ENCODE assay signal across 8 cellular contexts in the genomic region with DNA sequence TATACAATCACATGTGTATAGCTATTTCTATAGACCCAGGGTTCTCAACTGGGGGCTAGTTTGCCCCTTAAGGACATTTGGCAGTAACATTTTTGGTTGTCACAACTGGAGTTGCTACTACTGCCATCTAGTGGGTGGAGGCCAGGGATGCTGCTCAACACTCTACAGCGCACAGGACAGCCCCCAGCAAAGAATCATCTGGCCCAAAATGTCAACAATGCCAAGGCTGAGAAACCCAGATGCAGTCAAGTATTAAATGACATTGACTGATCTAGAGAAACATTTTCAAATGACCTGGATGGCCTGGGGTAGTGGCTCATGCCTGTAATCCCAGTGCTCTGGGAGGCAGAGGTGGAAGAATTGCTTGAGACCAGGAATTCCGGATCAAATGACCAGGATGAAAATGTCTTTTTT. TPM values are rescaled to one million over a fixed set of nuclear protein-coding genes. Genes with fewer than 3 reads are reported as not detected.
DNase-seq lines count a peak whose midpoint lies in the region; ATAC-seq and TF ChIP-seq lines count a peak whose summit lies in the region.

No MANE protein-coding gene starts in this region.

- no peaks in the 10 kb centered on the region for H3K9me3 ChIP-seq in IMR-90 (ENCODE audit: control insufficient read depth, insufficient read depth, low read length)

- H2AK5ac ChIP-seq in IMR-90 (ENCODE audit: low read depth, low read length) = peak overlapping the region; percentile 27; the same call in 1 of the 2 replicates

- peaks cover 0 to 2% (median 0%) of the 10 kb centered on the region in 7 donors for H3K9me3 Mint-ChIP-seq in CD14-positive monocyte

- TF ChIP-seq RAD21 in IMR-90 (IDR thresholded peaks at IDR 0.05; ENCODE audit: low read length) = no peak

- no peak overlapping the region for H4K91ac ChIP-seq in IMR-90 (ENCODE audit: insufficient read depth, low read depth, low read length)

- no peak overlapping the region for H3K9ac ChIP-seq in IMR-90 (ENCODE audit: low read depth, low read length)

- POLR2A ChIA-PET in IMR-90 (lab: Charles Lee; ENCODE audit: unreplicated experiment) = no interaction called here

- in situ Hi-C loops in IMR-90 (cut with MboI; ENCODE audit: low sequenced_read_pairs) = no loop called here

- CTCF ChIA-PET in IMR-90 (lab: Yijun Ruan, JAX) = interaction anchor here (0.6 to 0.8 kb wide), 3 partner anchors 9 to 23 kb away, joined by 3 to 4 read pairs (median 3); no protein-coding TSS in a partner anchor

- H3K27ac ChIP-seq in IMR-90 (ENCODE audit: insufficient read depth, low read length) = no peak overlapping the region; the same call in 1 of the 2 replicates

- DNase-seq in CD14-positive monocyte (ENCODE audit: low spot score) = no peak
- DNase-seq in IMR-90 = peak; percentile 22
- DNase-seq in T-helper 1 cell = peak; percentile 26 to 78 (median 45)
- DNase-seq in activated naive CD8-positive, alpha-beta T cell treated with anti-CD3 and anti-CD28 coated beads, Interleukin-2, amount 50 U/mL, for 16 hours (ENCODE audit: low read depth, low spot score) = peak; percentile 48
- peak; percentile 87 for DNase-seq in kidney tubule cell (ENCODE audit: low spot score)
- peak; percentile 53 for DNase-seq in stimulated activated CD8-positive, alpha-beta memory T cell treated with anti-CD3 and anti-CD28 coated beads, Interleukin-4, amount 100 ng/mL, for 24 hours (ENCODE audit: low read depth)
- DNase-seq in hepatic stellate cell (ENCODE audit: low spot score) = no peak

- no peak overlapping the region for H3K4me3 Mint-ChIP-seq in CD14-positive monocyte

- TF ChIP-seq CTCF in CD14-positive monocyte (IDR thresholded peaks at IDR 0.05) = peak; percentile 70
- peak; percentile 46 for TF ChIP-seq CTCF in IMR-90 (conservative IDR thresholded peaks at IDR 0.05; ENCODE audit: low read depth, low read length)

- H3K36me3 Mint-ChIP-seq in CD14-positive monocyte = peaks cover 17 to 33% of the 10 kb centered on the region in 2 donors

- peaks cover 11% of the 10 kb centered on the region for H3K36me3 ChIP-seq in IMR-90 (ENCODE audit: control insufficient read depth, insufficient read depth, low read length)

- no peak overlapping the region for H3K18ac ChIP-seq in IMR-90 (ENCODE audit: low read depth, low read length)

- dilution Hi-C loops in IMR-90 (cut with HindIII; ENCODE audit: low sequenced_read_pairs, unreplicated experiment) = no loop called here

- no TSS peak for BruUV-seq in IMR-90 (replicated peaks; lab: Mats Ljungman, UMichigan)

- intact Hi-C loops in CD14-positive monocyte (cut with micrococcal nuclease) (loop anchor here in 1 of 2 donors (10.0 kb wide), 1 partner anchor 320 kb away; a partner anchor contains a TSS), IMR-90 (cut with micrococcal nuclease) (no loop called here)

- no peak overlapping the region for H3K4me2 ChIP-seq in IMR-90 (ENCODE audit: low read depth, low read length)

- no peak overlapping the region for H4K5ac ChIP-seq in IMR-90 (ENCODE audit: low read depth, low read length)

- H2AFZ ChIP-seq in IMR-90 (replicated peaks; ENCODE audit: low read length, poor library complexity) = no peak overlapping the region

- H2BK20ac ChIP-seq in IMR-90 (ENCODE audit: low read depth, low read length) = no peak overlapping the region

- H3K79me1 ChIP-seq in IMR-90 (ENCODE audit: low read depth in 1 of 2, low read length in 2 of 2) = peaks cover 20 to 71% of the 10 kb centered on the region in 2 experiments

- peak overlapping the region; percentile 31 for H2BK5ac ChIP-seq in IMR-90 (ENCODE audit: low read depth, low read length, poor library complexity, severe bottlenecking)

- peaks cover 30% of the 10 kb centered on the region for H4K20me1 ChIP-seq in IMR-90 (ENCODE audit: insufficient read depth, low read length)

- H3K4me3 ChIP-seq in IMR-90 (ENCODE audit: insufficient read depth, low read depth, low read length) = no peak overlapping the region

- H3K27me3 ChIP-seq in IMR-90 (ENCODE audit: control insufficient read depth, insufficient read depth, low read length) = no peaks in the 10 kb centered on the region

- H3K4me1 ChIP-seq in IMR-90 (ENCODE audit: control insufficient read depth, insufficient read depth, low read length) = peaks cover 16% of the 10 kb centered on the region

- no peak overlapping the region for H2AK9ac ChIP-seq in IMR-90 (replicated peaks; ENCODE audit: low read depth, low read length, poor library complexity)

- no peak overlapping the region for H3K56ac ChIP-seq in IMR-90 (ENCODE audit: extremely low read depth, insufficient read depth, low read length)

- no peak for TF ChIP-seq POLR2A in IMR-90 (IDR thresholded peaks at IDR 0.05; ENCODE audit: low read depth, low read length)

- no peak overlapping the region for H2BK120ac ChIP-seq in IMR-90 (ENCODE audit: low read depth, low read length)

- H3K14ac ChIP-seq in IMR-90 (replicated peaks; ENCODE audit: low read depth, low read length) = no peak overlapping the region

- peaks cover 25% of the 10 kb centered on the region for H3K9me1 ChIP-seq in IMR-90 (ENCODE audit: insufficient read depth, low read length)

- H3K27me3 Mint-ChIP-seq in CD14-positive monocyte (ENCODE audit: low read depth in 3 of 3) = peaks cover 0 to 2% (median 0%) of the 10 kb centered on the region in 3 donors

- peak overlapping the region; percentile 19 for H3K4ac ChIP-seq in IMR-90 (ENCODE audit: low read depth, low read length)

- no CpG with 5 or more reads among the region's 2 CpGs for WGBS in IMR-90 (ENCODE audit: extremely low coverage in 2 of 2, insufficient read length in 1 of 2), 2 experiments

- peak overlapping the region in 2 of 7 donors; percentile 22 to 41 for H3K27ac Mint-ChIP-seq in CD14-positive monocyte

- peaks cover 15% of the 10 kb centered on the region for H3K4me1 Mint-ChIP-seq in CD14-positive monocyte

- ATAC-seq in GM19035 (IDR thresholded peaks at IDR 0.05; ENCODE audit: unreplicated experiment) (peak; percentile 70), IMR-90 (ENCODE audit: low read depth) (no peak)

- H3K23ac ChIP-seq in IMR-90 (ENCODE audit: low read depth, low read length) = no peak overlapping the region

- no peak overlapping the region for H4K8ac ChIP-seq in IMR-90 (ENCODE audit: low read depth in 2 of 2, low read length in 2 of 2)

- no peak overlapping the region for H2BK15ac ChIP-seq in IMR-90 (ENCODE audit: low read depth, low read length)

TF ChIP-seq in IMR-90, 13 proteins besides CTCF, POLR2A, EP300 and RAD21:
- TF ChIP-seq SMC3 (IDR thresholded peaks at IDR 0.05; ENCODE audit: low read depth, low read length) (no peak), MXI1 (IDR thresholded peaks at IDR 0.05; ENCODE audit: borderline replicate concordance, low read depth, low read length) (no peak), MAFK (IDR thresholded peaks at IDR 0.05; ENCODE audit: low read depth, low read length) (no peak), CHD1 (IDR thresholded peaks at IDR 0.05; ENCODE audit: low read depth, low read length) (no peak), FOS (IDR thresholded peaks at IDR 0.05; ENCODE audit: low read depth, low read length) (no peak), RFX5 (IDR thresholded peaks at IDR 0.05; ENCODE audit: low read depth, low read length) (no peak), CEBPB (IDR thresholded peaks at IDR 0.05; ENCODE audit: low read depth, low read length) (no peak)
- TF ChIP-seq, protein P1, sequence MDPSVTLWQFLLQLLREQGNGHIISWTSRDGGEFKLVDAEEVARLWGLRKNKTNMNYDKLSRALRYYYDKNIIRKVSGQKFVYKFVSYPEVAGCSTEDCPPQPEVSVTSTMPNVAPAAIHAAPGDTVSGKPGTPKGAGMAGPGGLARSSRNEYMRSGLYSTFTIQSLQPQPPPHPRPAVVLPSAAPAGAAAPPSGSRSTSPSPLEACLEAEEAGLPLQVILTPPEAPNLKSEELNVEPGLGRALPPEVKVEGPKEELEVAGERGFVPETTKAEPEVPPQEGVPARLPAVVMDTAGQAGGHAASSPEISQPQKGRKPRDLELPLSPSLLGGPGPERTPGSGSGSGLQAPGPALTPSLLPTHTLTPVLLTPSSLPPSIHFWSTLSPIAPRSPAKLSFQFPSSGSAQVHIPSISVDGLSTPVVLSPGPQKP (IDR thresholded peaks at IDR 0.05; ENCODE audit: borderline replicate concordance, low read depth, low read length) = no peak

RNA-seq across cellular contexts. Expression of a gene that starts 5.8 kb away (rescaled TPM):
- 10 to 100 TPM; 25.4 to 36.3 TPM for polyA plus RNA-seq in CD14-positive monocyte
- total RNA-seq in IMR-90 (2012; rRNA removed) = 141 and 180 TPM in 2 replicates
- 92.8 and 99.2 TPM in 2 replicates for polyA plus RNA-seq in IMR-90 (2012; rRNA removed)
- 61.3 and 149 TPM in 2 replicates for polyA plus RNA-seq in IMR-90 (2012; cell fraction: cytosol; rRNA removed)
- 31.2 and 37.8 TPM in 2 replicates for polyA plus RNA-seq in IMR-90 (2012; cell fraction: nucleus; rRNA removed; ENCODE audit: low replicate concordance)

RNA-seq across cellular contexts. Expression of a gene that starts 38.6 kb away (rescaled TPM):
- polyA plus RNA-seq in CD14-positive monocyte (1 to 10 TPM; 6.6 to 7.5 TPM), IMR-90 (2012; rRNA removed) (12.8 and 14.7 TPM in 2 replicates)
- 20.1 and 20.6 TPM in 2 replicates for total RNA-seq in IMR-90 (2012; rRNA removed)
- polyA plus RNA-seq in IMR-90 (2012; cell fraction: cytosol; rRNA removed) = 5.2 and 6.3 TPM in 2 replicates
- polyA plus RNA-seq in IMR-90 (2012; cell fraction: nucleus; rRNA removed; ENCODE audit: low replicate concordance) = 17.8 and 26.5 TPM in 2 replicates

RNA-seq across cellular contexts. Expression of a gene that starts 48.7 kb away (rescaled TPM):
- polyA plus RNA-seq in CD14-positive monocyte = 1 to 10 TPM; 1.5 TPM
- 10.0 and 17.5 TPM in 2 replicates for total RNA-seq in IMR-90 (2012; rRNA removed)
- polyA plus RNA-seq in IMR-90 (2012; rRNA removed) = 5.2 and 5.9 TPM in 2 replicates
- 2.8 and 3.4 TPM in 2 replicates for polyA plus RNA-seq in IMR-90 (2012; cell fraction: cytosol; rRNA removed)
- polyA plus RNA-seq in IMR-90 (2012; cell fraction: nucleus; rRNA removed; ENCODE audit: low replicate concordance) = 6.0 and 12.2 TPM in 2 replicates

Comparison
In these comparisons a context has a peak if more than half of its experiments do, and no peak if none do; other contexts are left out.
1. DNase-seq: peak in IMR-90 (single experiment), T-helper 1 cell (5 of 5), activated naive CD8-positive, alpha-beta T cell treated with anti-CD3 and anti-CD28 coated beads, Interleukin-2, amount 50 U/mL, for 16 hours (single experiment), kidney tubule cell (single experiment) and stimulated activated CD8-positive, alpha-beta memory T cell treated with anti-CD3 and anti-CD28 coated beads, Interleukin-4, amount 100 ng/mL, for 24 hours (single experiment); none in CD14-positive monocyte (single experiment) and hepatic stellate cell (single experiment).